8 cellular contexts compared by ENCODE assay signal in genomic region chr19:12939292-12939606, GRCh38. TPM values are rescaled to one million over a fixed set of nuclear protein-coding genes. Genes with fewer than 3 reads are reported as not detected.
A peak's percentile ranks its signal among the peaks of the same experiment; 100 is the strongest.
DNase-seq lines count a peak whose midpoint lies in the region; ATAC-seq and TF ChIP-seq lines count a peak whose summit lies in the region.

No MANE protein-coding gene starts in this region.

- H4K8ac ChIP-seq in H9 (replicated peaks; ENCODE audit: insufficient read length, low read depth, low read length), result no peak overlapping the region

- H4K20me1 ChIP-seq in H9 (ENCODE audit: control insufficient read depth, insufficient read depth, insufficient read length), result no peaks in the 10 kb centered on the region

- H2BK5ac ChIP-seq in H9 (ENCODE audit: insufficient read length, low read length), result no peak overlapping the region

- ATAC-seq in HG03175 (IDR thresholded peaks at IDR 0.05; ENCODE audit: unreplicated experiment) (no peak), HG03342 (IDR thresholded peaks at IDR 0.05; ENCODE audit: unreplicated experiment) (no peak)

- no peak overlapping the region for H4K5ac ChIP-seq in H9 (ENCODE audit: insufficient read length, low read depth, low read length)

- H4K91ac ChIP-seq in H9 (ENCODE audit: insufficient read length, low read depth, low read length), result no peak overlapping the region

- peaks cover 6% of the 10 kb centered on the region; the same call in 1 of the 2 replicates for H3K79me2 ChIP-seq in H9 (ENCODE audit: insufficient read depth, low read length)

- no peak overlapping the region for H3K18ac ChIP-seq in H9 (ENCODE audit: insufficient read length, low read depth, low read length)

- DNase-seq in H9 (no peak), epithelial cell of proximal tubule (ENCODE audit: low read depth) (no peak), superior temporal gyrus (ENCODE audit: extremely low spot score) (no peak), NCI-H1048 (lab: John Stamatoyannopoulos, UW) (no peak)
- DNase-seq in activated CD4-positive, alpha-beta T cell treated with anti-CD3 and anti-CD28 coated beads, Interleukin-2, amount 10 ng/mL, durations not matched to agents 24 days and 14 days, result peak; percentile 79

- H3K9me3 Mint-ChIP-seq in H9, result no peaks in the 10 kb centered on the region; a peak in 1 of 5 replicates
- no peaks in the 10 kb centered on the region for H3K9me3 Mint-ChIP-seq in activated CD4-positive, alpha-beta T cell treated with anti-CD3 and anti-CD28 coated beads, Interleukin-2, amount 10 ng/mL, durations not matched to agents 24 days and 14 days
- no peaks in the 10 kb centered on the region for H3K9me3 Mint-ChIP-seq in nephron

- H3T11ph ChIP-seq in H9 (ENCODE audit: low read length), result no peak overlapping the region

- peaks cover 7% of the 10 kb centered on the region for H3K23me2 ChIP-seq in H9 (ENCODE audit: insufficient read length, low read depth, low read length, poor library complexity, severe bottlenecking)

- H2BK15ac ChIP-seq in H9 (ENCODE audit: low read depth, low read length), result no peak overlapping the region

- peaks cover 49 to 58% (median 55%) of the 10 kb centered on the region in 3 experiments for H3K36me3 Mint-ChIP-seq in H9 (ENCODE audit: insufficient read depth in 1 of 3, low read depth in 3 of 3)
- H3K36me3 Mint-ChIP-seq in activated CD4-positive, alpha-beta T cell treated with anti-CD3 and anti-CD28 coated beads, Interleukin-2, amount 10 ng/mL, durations not matched to agents 24 days and 14 days (ENCODE audit: low read depth), result peaks cover 55% of the 10 kb centered on the region
- H3K36me3 Mint-ChIP-seq in nephron (ENCODE audit: low read depth), result peaks cover 60% of the 10 kb centered on the region

- no peak overlapping the region for H3K4ac ChIP-seq in H9 (ENCODE audit: low read depth, low read length)

- H3K79me1 ChIP-seq in H9 (ENCODE audit: insufficient read depth, low read depth, low read length, poor library complexity, severe bottlenecking), result peaks cover 6% of the 10 kb centered on the region

- peak overlapping the region; percentile 75 for H3K9ac ChIP-seq in H9 (ENCODE audit: extremely low read depth, insufficient read length, low read length)

- H3K4me1 ChIP-seq in H9 (ENCODE audit: insufficient read depth, low read length), result no peaks in the 10 kb centered on the region; the same call in 1 of the 2 replicates

- no peaks in the 10 kb centered on the region for H3K9me3 ChIP-seq in H9 (ENCODE audit: control insufficient read depth, low read depth, low read length)

- H2AK5ac ChIP-seq in H9 (ENCODE audit: insufficient read length, low read length), result no peak overlapping the region

- no peak overlapping the region for H2BK120ac ChIP-seq in H9 (ENCODE audit: low read depth, low read length, poor library complexity, severe bottlenecking)

- H3K56ac ChIP-seq in H9 (ENCODE audit: insufficient read length, low read depth, low read length), result no peak overlapping the region

- H2AFZ ChIP-seq in H9 (ENCODE audit: low read length), result no peak overlapping the region

- no peak for TF ChIP-seq CTCF in H9 (conservative IDR thresholded peaks at IDR 0.05)
- no peak for TF ChIP-seq CTCF in epithelial cell of proximal tubule (conservative IDR thresholded peaks at IDR 0.05; ENCODE audit: low read depth, low read length)
- no peak for TF ChIP-seq CTCF in nephron (IDR thresholded peaks at IDR 0.05; ENCODE audit: unreplicated experiment in 3 of 3)

- no peak overlapping the region for H3K23ac ChIP-seq in H9 (ENCODE audit: insufficient read length, low read depth, low read length)

- peak overlapping the region; percentile 78 to 96 (median 94); a peak in 6 of 7 replicates for H3K27ac Mint-ChIP-seq in H9
- H3K27ac Mint-ChIP-seq in activated CD4-positive, alpha-beta T cell treated with anti-CD3 and anti-CD28 coated beads, Interleukin-2, amount 10 ng/mL, durations not matched to agents 24 days and 14 days, result peak overlapping the region; percentile 91
- H3K27ac Mint-ChIP-seq in nephron, result peak overlapping the region; percentile 87 to 97 (median 96)

- no peak overlapping the region for H3K27ac ChIP-seq in H9 (ENCODE audit: insufficient read length, low read depth, low read length)

- intact Hi-C loops in activated CD4-positive, alpha-beta T cell treated with anti-CD3 and anti-CD28 coated beads, Interleukin-2, amount 10 ng/mL, durations not matched to agents 24 days and 14 days (cut with micrococcal nuclease), result loop anchor here (1.0 to 10.0 kb wide), 3 partner anchors 204 to 1476 kb away; partner anchors contain the start of genes DDX39A, GET3 and TRIR

- H3K27me3 Mint-ChIP-seq in H9 (ENCODE audit: low read depth) (no peaks in the 10 kb centered on the region; the same call in 1 of the 2 replicates), nephron (ENCODE audit: low read depth) (no peaks in the 10 kb centered on the region)
- H3K27me3 Mint-ChIP-seq in activated CD4-positive, alpha-beta T cell treated with anti-CD3 and anti-CD28 coated beads, Interleukin-2, amount 10 ng/mL, durations not matched to agents 24 days and 14 days, result no peaks in the 10 kb centered on the region

- H3K14ac ChIP-seq in H9 (ENCODE audit: insufficient read depth, low read length), result 0 out of 2 replicates have a peak overlapping the region, but pooled peaks have one; percentile 11

- H3K27me3 ChIP-seq in H9 (ENCODE audit: insufficient read depth, low read length), result no peaks in the 10 kb centered on the region

- H2BK20ac ChIP-seq in H9 (ENCODE audit: low read depth, low read length, poor library complexity, severe bottlenecking), result no peak overlapping the region

- no peak overlapping the region for H2BK12ac ChIP-seq in H9 (ENCODE audit: insufficient read length, low read depth, low read length)

- peak overlapping the region; percentile 97 for H3K4me2 ChIP-seq in H9 (ENCODE audit: insufficient read depth, insufficient read length, low read length)

- H3K4me3 Mint-ChIP-seq in H9 (peak overlapping the region; percentile 98 to 99), nephron (peak overlapping the region; percentile 96 to 100 (median 99))
- H3K4me3 Mint-ChIP-seq in activated CD4-positive, alpha-beta T cell treated with anti-CD3 and anti-CD28 coated beads, Interleukin-2, amount 10 ng/mL, durations not matched to agents 24 days and 14 days, result peak overlapping the region; percentile 98

- peaks cover 19 to 41% of the 10 kb centered on the region in 2 experiments for H3K4me1 Mint-ChIP-seq in H9
- peaks cover 43% of the 10 kb centered on the region for H3K4me1 Mint-ChIP-seq in activated CD4-positive, alpha-beta T cell treated with anti-CD3 and anti-CD28 coated beads, Interleukin-2, amount 10 ng/mL, durations not matched to agents 24 days and 14 days
- H3K4me1 Mint-ChIP-seq in nephron, result peaks cover 34% of the 10 kb centered on the region

- peak overlapping the region; percentile 79 for H3K4me3 ChIP-seq in epithelial cell of proximal tubule (ENCODE audit: low read depth, low read length)

- WGBS in H9 (ENCODE audit: extremely low coverage, insufficient read length, low lambda C conversion rate), result no CpG with 5 or more reads among the region's 15 CpGs

RNA-seq across cellular contexts. Expression of gene CALR, which starts 0.8 kb away (rescaled TPM):
- total RNA-seq in H9 (2021) (887 and 938 TPM in 2 replicates), epithelial cell of proximal tubule (1,613 and 1,812 TPM in 2 replicates)
- 987 and 994 TPM in 2 replicates for total RNA-seq in activated CD4-positive, alpha-beta T cell treated with anti-CD3 and anti-CD28 coated beads, Interleukin-2, amount 10 ng/mL, durations not matched to agents 24 days and 14 days

RNA-seq across cellular contexts. Expression of gene FARSA, which starts 5.7 kb away (rescaled TPM):
- total RNA-seq in H9 (2021) (108 and 110 TPM in 2 replicates), epithelial cell of proximal tubule (89.1 and 101 TPM in 2 replicates)
- total RNA-seq in activated CD4-positive, alpha-beta T cell treated with anti-CD3 and anti-CD28 coated beads, Interleukin-2, amount 10 ng/mL, durations not matched to agents 24 days and 14 days, result 202 and 208 TPM in 2 replicates

RNA-seq across cellular contexts. Expression of gene RAD23A, which starts 6.4 kb away (rescaled TPM):
- total RNA-seq in H9 (2021), result 62.2 and 67.0 TPM in 2 replicates
- 208 and 212 TPM in 2 replicates for total RNA-seq in activated CD4-positive, alpha-beta T cell treated with anti-CD3 and anti-CD28 coated beads, Interleukin-2, amount 10 ng/mL, durations not matched to agents 24 days and 14 days
- 108 and 129 TPM in 2 replicates for total RNA-seq in epithelial cell of proximal tubule

RNA-seq across cellular contexts. Expression of gene GADD45GIP1, which starts 17.8 kb away (rescaled TPM):
- 44.5 and 45.6 TPM in 2 replicates for total RNA-seq in H9 (2021)
- total RNA-seq in activated CD4-positive, alpha-beta T cell treated with anti-CD3 and anti-CD28 coated beads, Interleukin-2, amount 10 ng/mL, durations not matched to agents 24 days and 14 days, result 32.4 and 34.4 TPM in 2 replicates
- total RNA-seq in epithelial cell of proximal tubule, result 87.2 and 105 TPM in 2 replicates

RNA-seq across cellular contexts. Expression of gene SYCE2, which starts 20.2 kb away (rescaled TPM):
- total RNA-seq in H9 (2021) (1.4 and 1.9 TPM in 2 replicates), epithelial cell of proximal tubule (0.22 and 1.3 TPM in 2 replicates)
- 2.3 and 3.3 TPM in 2 replicates for total RNA-seq in activated CD4-positive, alpha-beta T cell treated with anti-CD3 and anti-CD28 coated beads, Interleukin-2, amount 10 ng/mL, durations not matched to agents 24 days and 14 days
